In genomic region chr14:81529391-81529790, GRCh38 we compare ENCODE assay signal across 14 cellular contexts. TPM values are rescaled to one million over a fixed set of nuclear protein-coding genes. Genes with fewer than 3 reads are reported as not detected.
DNase-seq lines count a peak whose midpoint lies in the region; ATAC-seq, FAIRE-seq and TF ChIP-seq lines count a peak whose summit lies in the region.
"Had no signal": no experiment of that assay in that cellular context is flagged by ENCODE, and none has a peak within 500 bp of the region (broad histone marks: within the 10 kb centered on the region; RNA-seq: fewer than 3 reads in every experiment).

No MANE protein-coding gene starts in this region.

- H2AFZ ChIP-seq in hepatocyte, result no peak overlapping the region

- peak overlapping the region; percentile 27 for H3K4me3 Mint-ChIP-seq in activated naive CD8-positive, alpha-beta T cell
- H3K4me3 Mint-ChIP-seq: CD14-positive monocyte had no signal

- H3K36me3 ChIP-seq in hepatocyte (replicated peaks; ENCODE audit: insufficient read depth, low read depth), result no peaks in the 10 kb centered on the region

- H3K9me2 ChIP-seq in hepatocyte (replicated peaks; ENCODE audit: insufficient read depth), result no peaks in the 10 kb centered on the region

- POLR2A ChIA-PET in AG04449 (lab: Yijun Ruan, JAX), result no interaction called here

- H3K9me3 Mint-ChIP-seq in activated naive CD8-positive, alpha-beta T cell (ENCODE audit: low read depth), result no peaks in the 10 kb centered on the region
- H3K9me3 Mint-ChIP-seq: CD14-positive monocyte had no signal

- H3K9me3 ChIP-seq in hepatocyte (ENCODE audit: low read depth), result no peaks in the 10 kb centered on the region
- H3K9me3 ChIP-seq: lower lobe of right lung had no signal

- peaks cover 26% of the 10 kb centered on the region for H4K20me1 ChIP-seq in hepatocyte (ENCODE audit: insufficient read depth, poor library complexity, severe bottlenecking)

- H3K27ac ChIP-seq in hepatocyte, result peak overlapping the region; percentile 7
- H3K27ac ChIP-seq: lower lobe of right lung had no signal

- no peak for TF ChIP-seq CTCF in AG04449 (IDR thresholded peaks at IDR 0.05; ENCODE audit: insufficient read depth, low read length, missing control alignments)
- no peak for TF ChIP-seq CTCF in hepatocyte (IDR thresholded peaks at IDR 0.05; ENCODE audit: poor library complexity)

- peak; percentile 43 for FAIRE-seq in GM12891 (lab: Jason Lieb, UNC)

- no peaks in the 10 kb centered on the region for H3K27me3 ChIP-seq in hepatocyte

- TF ChIP-seq POLR2A in GM12891 (IDR thresholded peaks at IDR 0.05; ENCODE audit: low read depth, low read length), result no peak

- H3K36me3 Mint-ChIP-seq in activated naive CD8-positive, alpha-beta T cell, result peaks cover 6% of the 10 kb centered on the region

- H3K27ac Mint-ChIP-seq in activated naive CD8-positive, alpha-beta T cell, result peak overlapping the region; percentile 66

- H3K4me1 Mint-ChIP-seq in activated naive CD8-positive, alpha-beta T cell (ENCODE audit: low read depth), result peaks cover 66% of the 10 kb centered on the region

- CTCF ChIA-PET in AG04449 (lab: Yijun Ruan, JAX), result no interaction called here

- peaks cover 80% of the 10 kb centered on the region for H3K79me2 ChIP-seq in hepatocyte

- H3K27me3 Mint-ChIP-seq in activated naive CD8-positive, alpha-beta T cell, result no peaks in the 10 kb centered on the region

- H3K4me3 ChIP-seq in AG04449 (ENCODE audit: low read depth, low read length) (no peak overlapping the region), hepatocyte (no peak overlapping the region)
- H3K4me3 ChIP-seq: lower lobe of right lung had no signal

- peaks cover 8% of the 10 kb centered on the region for H3K4me1 ChIP-seq in hepatocyte (ENCODE audit: insufficient read depth)

- ATAC-seq in GM18909 (IDR thresholded peaks at IDR 0.05; ENCODE audit: poor library complexity, unreplicated experiment), result no peak
- no peak for ATAC-seq in HG03196 (IDR thresholded peaks at IDR 0.05; ENCODE audit: unreplicated experiment)
- ATAC-seq: lower lobe of right lung had no signal

- 78% methylated on average over 2 of the region's 2 CpGs for WGBS in hepatocyte (ENCODE audit: low lambda C conversion rate, missing lambda C conversion rate)

- H3K4me2 ChIP-seq in hepatocyte, result peak overlapping the region; percentile 82

- DNase-seq in AG04449 (ENCODE audit: low read depth, low spot score) (peak; percentile 21), GM12891 (ENCODE audit: insufficient read length, low spot score) (no peak), hepatocyte (ENCODE audit: low spot score) (no peak), NCI-H2196 treated with DMSO at 0.1 percent for 48 hours (lab: John Stamatoyannopoulos, UW; ENCODE audit: unreplicated experiment) (no peak), KG1 (lab: John Stamatoyannopoulos, UW) (no peak)
- DNase-seq: activated CD4-positive, alpha-beta T cell treated with anti-CD3 and anti-CD28 coated beads, Interleukin-2, amount 50 U/mL, for 4 hours; effector CD8-positive, alpha-beta T cell; hippocampal formation; lower lobe of right lung; T-helper 1 cell had no signal

TF ChIP-seq in GM12891, 5 proteins besides CTCF, POLR2A, EP300 and RAD21:
- TF ChIP-seq POLR2AphosphoS5 (IDR thresholded peaks at IDR 0.05; ENCODE audit: low read depth, low read length) (no peak), SPI1 (IDR thresholded peaks at IDR 0.05; ENCODE audit: low read depth, low read length) (no peak), TAF1 (IDR thresholded peaks at IDR 0.05; ENCODE audit: low read depth, low read length) (no peak), PAX5 (IDR thresholded peaks at IDR 0.05; ENCODE audit: insufficient read depth, low read length, severe bottlenecking) (no peak), POU2F2 (IDR thresholded peaks at IDR 0.05; ENCODE audit: low read depth, low read length) (no peak)

RNA-seq across cellular contexts. Expression of gene SEL1L, which starts 4.3 kb away (rescaled TPM):
- 13.9 TPM for polyA plus RNA-seq in GM12891 (2012; ENCODE audit: low read depth, missing spikeins)
- total RNA-seq in hepatocyte, result 89.4 and 90.6 TPM in 2 replicates
- polyA plus RNA-seq in hepatocyte, result 53.0 and 53.3 TPM in 2 replicates
